ENCODE assay signal across 8 cellular contexts in the genomic region with DNA sequence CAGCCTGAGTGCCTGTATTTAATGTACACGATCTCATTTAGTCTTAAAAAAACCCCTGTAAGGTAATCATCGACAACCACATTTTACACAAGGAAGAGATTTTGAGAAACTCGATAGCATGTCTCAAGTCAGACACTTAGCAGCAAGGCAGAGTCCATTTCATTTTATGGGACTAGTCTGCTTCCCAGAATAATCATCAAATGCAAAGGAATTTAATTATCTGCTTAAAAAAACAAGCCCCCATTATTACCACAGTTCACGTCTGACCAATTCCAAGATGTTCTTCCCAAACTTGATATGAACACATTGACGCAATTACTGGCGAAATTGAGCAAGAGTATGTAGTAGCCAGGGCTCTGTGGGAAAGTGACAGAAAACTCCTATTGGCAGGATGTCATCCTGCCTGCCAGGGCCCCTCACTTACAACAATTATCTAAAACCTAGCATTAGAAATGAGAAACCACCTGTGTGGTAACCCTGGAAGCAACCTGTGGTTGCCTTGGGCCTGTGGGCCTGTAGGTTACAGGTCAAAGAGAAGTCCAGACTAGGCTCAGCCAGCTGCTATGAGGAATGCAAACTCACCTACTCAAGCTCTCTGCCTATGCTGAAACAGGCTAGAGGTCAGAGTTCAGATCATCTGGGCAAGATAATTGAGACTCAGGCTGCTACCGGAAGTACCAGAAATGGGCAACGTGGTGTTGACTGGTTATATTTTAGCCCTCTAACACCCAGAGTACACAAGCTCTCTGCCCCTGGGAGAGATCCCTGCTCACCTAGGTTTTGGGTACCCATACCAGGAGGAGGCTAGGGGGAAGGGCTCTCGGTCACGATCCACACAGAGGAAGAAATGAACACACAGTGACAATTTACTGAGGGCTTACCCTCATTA. TPM values are rescaled to one million over a fixed set of nuclear protein-coding genes. Genes with fewer than 3 reads are reported as not detected.
DNase-seq lines count a peak whose midpoint lies in the region; ATAC-seq and TF ChIP-seq lines count a peak whose summit lies in the region.

No MANE protein-coding gene starts in this region.

- H3K36me3 ChIP-seq in rectal smooth muscle tissue (ENCODE audit: control insufficient read depth, insufficient read depth, low read length), result no peaks in the 10 kb centered on the region

- POLR2A ChIA-PET in activated CD8-positive, alpha-beta T cell treated with anti-CD3 and anti-CD28 coated beads for 36 hours (lab: Charles Lee), result interaction anchor here (2.1 kb wide), 1 partner anchor 25 kb away, joined by 7 read pairs; no protein-coding TSS in a partner anchor

- peak; percentile 18 for ATAC-seq in GM19351 (IDR thresholded peaks at IDR 0.05; ENCODE audit: unreplicated experiment)
- peak; percentile 24 for ATAC-seq in activated CD8-positive, alpha-beta T cell treated with anti-CD3 and anti-CD28 coated beads for 36 hours

- H3K4me3 ChIP-seq in LNCaP clone FGC (ENCODE audit: low read depth, low read length), result peak overlapping the region; percentile 64
- peak overlapping the region; percentile 90 for H3K4me3 ChIP-seq in rectal smooth muscle tissue (ENCODE audit: low read length)

- DNase-seq in Calu3 (no peak), LNCaP clone FGC (ENCODE audit: low read depth) (peak; percentile 79), germinal center (ENCODE audit: low spot score) (peak; percentile 54), NCI-H1048 (lab: John Stamatoyannopoulos, UW) (no peak), Ammon's horn (ENCODE audit: low spot score) (no peak)
- peak; percentile 65 for DNase-seq in activated CD8-positive, alpha-beta T cell treated with anti-CD3 and anti-CD28 coated beads for 36 hours

- H3K27me3 Mint-ChIP-seq in Calu3 (ENCODE audit: unreplicated experiment), result no peaks in the 10 kb centered on the region
- no peaks in the 10 kb centered on the region for H3K27me3 Mint-ChIP-seq in activated CD8-positive, alpha-beta T cell treated with anti-CD3 and anti-CD28 coated beads for 36 hours

- peaks cover 57% of the 10 kb centered on the region for H3K36me3 Mint-ChIP-seq in Calu3 (ENCODE audit: insufficient read depth, unreplicated experiment)
- H3K36me3 Mint-ChIP-seq in activated CD8-positive, alpha-beta T cell treated with anti-CD3 and anti-CD28 coated beads for 36 hours (ENCODE audit: low read depth), result peaks cover 15% of the 10 kb centered on the region

- TF ChIP-seq CTCF in Calu3 (IDR thresholded peaks at IDR 0.05; ENCODE audit: unreplicated experiment), result no peak
- TF ChIP-seq CTCF in LNCaP clone FGC (IDR thresholded peaks at IDR 0.05; ENCODE audit: control insufficient read depth, extremely low read depth, insufficient read depth), result no peak
- TF ChIP-seq CTCF in activated CD8-positive, alpha-beta T cell treated with anti-CD3 and anti-CD28 coated beads for 36 hours (IDR thresholded peaks at IDR 0.05), result no peak

- peak overlapping the region; percentile 84 for H3K27ac Mint-ChIP-seq in Calu3 (ENCODE audit: unreplicated experiment)
- H3K27ac Mint-ChIP-seq in activated CD8-positive, alpha-beta T cell treated with anti-CD3 and anti-CD28 coated beads for 36 hours, result peak overlapping the region; percentile 94

- H3K4me3 Mint-ChIP-seq in Calu3 (ENCODE audit: low read depth, unreplicated experiment), result peak overlapping the region; percentile 87
- H3K4me3 Mint-ChIP-seq in activated CD8-positive, alpha-beta T cell treated with anti-CD3 and anti-CD28 coated beads for 36 hours, result peak overlapping the region; percentile 94

- intact Hi-C loops in Calu3 (cut with micrococcal nuclease; ENCODE audit: unreplicated experiment), result no loop called here
- intact Hi-C loops in activated CD8-positive, alpha-beta T cell treated with anti-CD3 and anti-CD28 coated beads for 36 hours (cut with micrococcal nuclease), result loop anchor here (5.0 to 10.0 kb wide), 2 partner anchors 33 to 51 kb away; no protein-coding TSS in a partner anchor

- peaks cover 26% of the 10 kb centered on the region for H3K4me1 ChIP-seq in rectal smooth muscle tissue (ENCODE audit: control insufficient read depth, insufficient read depth, low read length)

- no peaks in the 10 kb centered on the region for H3K9me3 Mint-ChIP-seq in Calu3 (ENCODE audit: low read depth, unreplicated experiment)
- no peaks in the 10 kb centered on the region for H3K9me3 Mint-ChIP-seq in activated CD8-positive, alpha-beta T cell treated with anti-CD3 and anti-CD28 coated beads for 36 hours

- peak overlapping the region; percentile 93 for H3K27ac ChIP-seq in rectal smooth muscle tissue (ENCODE audit: low read depth, low read length)

- H3K27me3 ChIP-seq in rectal smooth muscle tissue (ENCODE audit: control insufficient read depth, insufficient read depth, low read length), result no peaks in the 10 kb centered on the region

- H3K9ac ChIP-seq in rectal smooth muscle tissue (ENCODE audit: low read length), result peak overlapping the region; percentile 66

- CTCF ChIA-PET in Calu3 (lab: Charles Lee), result interaction anchor here (0.6 to 1.1 kb wide), 2 partner anchors 35 to 165 kb away, joined by 3 read pairs; no protein-coding TSS in a partner anchor
- CTCF ChIA-PET in activated CD8-positive, alpha-beta T cell treated with anti-CD3 and anti-CD28 coated beads for 36 hours (lab: Charles Lee), result no interaction called here

- TSS peak; percentile 34 for BruUV-seq in Calu3 (replicated peaks; lab: Mats Ljungman, UMichigan)

- peaks cover 56% of the 10 kb centered on the region for H3K4me1 Mint-ChIP-seq in Calu3 (ENCODE audit: low read depth, unreplicated experiment)
- peaks cover 59% of the 10 kb centered on the region for H3K4me1 Mint-ChIP-seq in activated CD8-positive, alpha-beta T cell treated with anti-CD3 and anti-CD28 coated beads for 36 hours (ENCODE audit: low read depth)

RNA-seq across cellular contexts. Expression of gene B4GALT1, which starts 1.6 kb away (rescaled TPM):
- total RNA-seq in Calu3 (2022), result 69.5 and 71.1 TPM in 2 replicates
- total RNA-seq in activated CD8-positive, alpha-beta T cell treated with anti-CD3 and anti-CD28 coated beads for 36 hours, result 10 to 100 TPM; 41.2 to 41.4 TPM

Comparison
In these comparisons a context has a peak if more than half of its experiments do, and no peak if none do; other contexts are left out.
1. DNase-seq: peak in LNCaP clone FGC (single experiment), activated CD8-positive, alpha-beta T cell treated with anti-CD3 and anti-CD28 coated beads for 36 hours (single experiment) and germinal center (single experiment); none in Calu3 (single experiment), NCI-H1048 (single experiment) and Ammon's horn (single experiment).